In the genomic region with DNA sequence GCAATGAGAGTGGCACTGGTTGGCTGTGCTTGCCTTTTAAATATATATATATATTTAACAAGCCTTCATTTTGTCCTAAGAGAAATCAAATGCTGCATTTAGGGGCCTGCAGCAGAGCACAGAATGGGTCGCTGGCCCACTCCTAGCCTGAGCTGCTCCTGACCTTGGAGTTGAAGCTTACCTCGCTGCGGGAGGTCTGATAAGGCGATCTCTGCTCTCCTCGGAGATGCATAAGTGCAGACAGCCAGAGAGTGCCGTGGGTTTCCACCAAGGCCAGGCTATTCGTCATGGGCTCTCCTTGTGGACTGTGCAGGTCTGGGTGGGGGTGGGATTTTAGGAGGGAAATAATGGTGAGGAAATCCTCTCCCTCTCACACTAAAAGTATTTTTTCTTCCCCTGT, we compare ENCODE assay signal across 11 cellular contexts.
A peak's percentile ranks its signal among the peaks of the same experiment; 100 is the strongest.
DNase-seq lines count a peak whose midpoint lies in the region; ATAC-seq and TF ChIP-seq lines count a peak whose summit lies in the region.
"Had no signal": no experiment of that assay in that cellular context is flagged by ENCODE, and none has a peak within 500 bp of the region (broad histone marks: within the 10 kb centered on the region; RNA-seq: fewer than 3 reads in every experiment).

No MANE protein-coding gene starts in this region.

- no peaks in the 10 kb centered on the region for H3K27me3 Mint-ChIP-seq in activated T-cell treated with anti-CD3 and anti-CD28 coated beads, Interleukin-2, amount 50 U/mL, for 24 hours
- H3K27me3 Mint-ChIP-seq in activated B cell treated with CpG ODN at 0.5 μM for 24 hours (no peaks in the 10 kb centered on the region), osteocyte (ENCODE audit: unreplicated experiment) (no peaks in the 10 kb centered on the region)

- peak overlapping the region; percentile 95 for H3K27ac Mint-ChIP-seq in activated T-cell treated with anti-CD3 and anti-CD28 coated beads, Interleukin-2, amount 50 U/mL, for 24 hours
- H3K27ac Mint-ChIP-seq in activated B cell treated with CpG ODN at 0.5 μM for 24 hours (no peak overlapping the region), osteocyte (ENCODE audit: unreplicated experiment) (no peak overlapping the region)

- no peaks in the 10 kb centered on the region for H3K9me3 Mint-ChIP-seq in activated T-cell treated with anti-CD3 and anti-CD28 coated beads, Interleukin-2, amount 50 U/mL, for 24 hours
- no peaks in the 10 kb centered on the region for H3K9me3 Mint-ChIP-seq in activated B cell treated with CpG ODN at 0.5 μM for 24 hours
- no peaks in the 10 kb centered on the region for H3K9me3 Mint-ChIP-seq in osteocyte (ENCODE audit: unreplicated experiment)

- no peak overlapping the region for H3K4me3 ChIP-seq in ascending aorta
- H3K4me3 ChIP-seq: heart right ventricle, stomach had no signal

- H3K9me3 ChIP-seq in ascending aorta, result no peaks in the 10 kb centered on the region
- H3K9me3 ChIP-seq: heart right ventricle, SK-N-SH, stomach had no signal

- DNase-seq in activated T-cell treated with anti-CD3 and anti-CD28 coated beads, Interleukin-2, amount 50 U/mL, for 24 hours, result no peak
- DNase-seq in activated T-cell treated with anti-CD3 and anti-CD28 coated beads, Interleukin-2, amount 50 U/mL, for 1 hour, result no peak
- DNase-seq in activated B cell treated with CpG ODN at 0.5 μM for 24 hours (no peak), osteocyte (ENCODE audit: extremely low spot score, unreplicated experiment) (peak; percentile 34), ascending aorta (ENCODE audit: low spot score in 2 of 2) (no peak), NCI-H69 (lab: John Stamatoyannopoulos, UW) (no peak)

- intact Hi-C loops in activated B cell treated with CpG ODN at 0.5 μM for 24 hours (cut with micrococcal nuclease) (loop anchor here (1.0 to 10.0 kb wide), 12 partner anchors 63 to 956 kb away; no protein-coding TSS in a partner anchor), ascending aorta (cut with DNase I) (no loop called here)

- H3K4me1 ChIP-seq in ascending aorta, result no peaks in the 10 kb centered on the region

- POLR2A ChIA-PET in activated B cell treated with CpG ODN at 0.5 μM for 24 hours (lab: Charles Lee), result interaction anchor here (0.6 to 3.6 kb wide), 16 partner anchors 55 to 587 kb away, joined by 3 to 23 read pairs (median 4); partner anchors contain the start of gene IKZF1

- no peaks in the 10 kb centered on the region for H3K36me3 Mint-ChIP-seq in activated T-cell treated with anti-CD3 and anti-CD28 coated beads, Interleukin-2, amount 50 U/mL, for 24 hours (ENCODE audit: low read depth)
- H3K36me3 Mint-ChIP-seq in activated B cell treated with CpG ODN at 0.5 μM for 24 hours (ENCODE audit: low read depth) (no peaks in the 10 kb centered on the region), osteocyte (ENCODE audit: unreplicated experiment) (no peaks in the 10 kb centered on the region)

- no peaks in the 10 kb centered on the region for H3K27me3 ChIP-seq in ascending aorta

- no peak overlapping the region for H3K27ac ChIP-seq in ascending aorta
- H3K27ac ChIP-seq: stomach had no signal

- ATAC-seq in GM18907 (IDR thresholded peaks at IDR 0.05; ENCODE audit: unreplicated experiment) (peak; percentile 7), activated B cell treated with CpG ODN at 0.5 μM for 24 hours (ENCODE audit: low read depth) (peak; percentile 30), HG02981 (IDR thresholded peaks at IDR 0.05; ENCODE audit: unreplicated experiment) (no peak)

- H3K4me3 Mint-ChIP-seq in activated T-cell treated with anti-CD3 and anti-CD28 coated beads, Interleukin-2, amount 50 U/mL, for 24 hours, result peak overlapping the region; percentile 57
- H3K4me3 Mint-ChIP-seq in activated B cell treated with CpG ODN at 0.5 μM for 24 hours (no peak overlapping the region), osteocyte (ENCODE audit: unreplicated experiment) (no peak overlapping the region)

- TF ChIP-seq CTCF in activated B cell treated with CpG ODN at 0.5 μM for 24 hours (IDR thresholded peaks at IDR 0.05) (no peak), osteocyte (IDR thresholded peaks at IDR 0.05) (no peak), ascending aorta (IDR thresholded peaks at IDR 0.05) (no peak)

- H3K36me3 ChIP-seq in ascending aorta, result no peaks in the 10 kb centered on the region
- H3K36me3 ChIP-seq: heart right ventricle, stomach had no signal

- H3K4me1 Mint-ChIP-seq in activated T-cell treated with anti-CD3 and anti-CD28 coated beads, Interleukin-2, amount 50 U/mL, for 24 hours (ENCODE audit: low read depth), result peaks cover 91% of the 10 kb centered on the region
- H3K4me1 Mint-ChIP-seq in activated B cell treated with CpG ODN at 0.5 μM for 24 hours (peaks cover 45% of the 10 kb centered on the region), osteocyte (ENCODE audit: unreplicated experiment) (no peaks in the 10 kb centered on the region)

- CTCF ChIA-PET in activated B cell treated with CpG ODN at 0.5 μM for 24 hours (lab: Charles Lee), result interaction anchor here (0.6 to 6.6 kb wide), 53 partner anchors 8 to 956 kb away, joined by 3 to 104 read pairs (median 5); partner anchors contain the start of gene IKZF1
